Comparison of ENCODE assay signal across 12 cellular contexts in the genomic region with DNA sequence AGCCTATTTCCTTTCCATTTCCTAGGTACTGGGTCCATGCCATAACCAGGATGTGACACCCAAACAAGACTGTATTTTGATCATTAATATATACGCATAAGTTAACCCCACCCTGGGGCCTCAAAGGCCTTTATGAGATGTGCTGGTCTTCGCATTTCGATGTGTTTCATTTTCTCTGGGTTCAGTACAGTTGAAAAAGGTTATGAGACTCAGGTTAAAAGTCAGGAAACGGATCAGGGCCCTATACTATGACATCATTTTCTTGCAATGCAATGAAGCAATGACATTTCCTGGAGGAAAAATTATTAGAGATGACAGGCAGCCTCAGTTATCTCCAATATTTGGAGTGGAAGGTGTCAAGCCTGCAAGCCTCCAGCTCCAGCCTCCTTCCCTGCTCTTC. TPM values are rescaled to one million over a fixed set of nuclear protein-coding genes. Genes with fewer than 3 reads are reported as not detected.
A peak's percentile ranks its signal among the peaks of the same experiment; 100 is the strongest.
DNase-seq lines count a peak whose midpoint lies in the region; ATAC-seq and TF ChIP-seq lines count a peak whose summit lies in the region.
"Had no signal": no experiment of that assay in that cellular context is flagged by ENCODE, and none has a peak within 500 bp of the region (broad histone marks: within the 10 kb centered on the region; RNA-seq: fewer than 3 reads in every experiment).

No MANE protein-coding gene starts in this region.

- H3K9me3 ChIP-seq in mammary epithelial cell (replicated peaks; ENCODE audit: insufficient read depth, low read length) = no peaks in the 10 kb centered on the region
- H3K9me3 ChIP-seq in lung (ENCODE audit: control insufficient read depth in 2 of 2, insufficient read depth in 1 of 2, low read length in 1 of 2) = no peaks in the 10 kb centered on the region
- H3K9me3 ChIP-seq in tibial nerve = no peaks in the 10 kb centered on the region

- TF ChIP-seq CTCF in mammary epithelial cell (conservative IDR thresholded peaks at IDR 0.05 in 1 of 2, IDR thresholded peaks at IDR 0.05 in 1 of 2; ENCODE audit: extremely low read depth in 1 of 2, insufficient read depth in 1 of 2, low read depth in 1 of 2, low read length in 2 of 2) (no peak), lung (IDR thresholded peaks at IDR 0.05; ENCODE audit: control extremely low read depth, extremely low read depth) (no peak), tibial nerve (IDR thresholded peaks at IDR 0.05) (no peak)

- no peaks in the 10 kb centered on the region for H3K79me2 ChIP-seq in mammary epithelial cell (ENCODE audit: insufficient read depth, low read length)

- CTCF ChIA-PET in mammary epithelial cell (lab: Charles Lee; ENCODE audit: low non-redundant PET) = no interaction called here

- DNase-seq in mammary epithelial cell (no peak), lung (ENCODE audit: low spot score) (no peak), tibial nerve (ENCODE audit: low spot score in 2 of 2) (no peak)
- no peak for DNase-seq in activated naive CD8-positive, alpha-beta T cell treated with anti-CD3 and anti-CD28 coated beads for 36 hours
- DNase-seq in stimulated activated CD4-positive, alpha-beta T cell treated with anti-CD3 and anti-CD28 coated beads, Interleukin-1b, Interleukin-23, amount 100 ng/mL, for 48 hours = no peak
- DNase-seq: activated CD4-positive, CD25-positive, alpha-beta regulatory T cell treated with anti-CD3 and anti-CD28 coated beads, Interleukin-2, amount 50 U/mL, for 72 hours; DND-41; left colon; NCI-H1436 had no signal

- intact Hi-C loops in mammary epithelial cell (cut with micrococcal nuclease) = loop anchor here (10.0 kb wide), 1 partner anchor 160 kb away; a partner anchor contains a TSS

- BruUV-seq in mammary epithelial cell (replicated peaks; lab: Mats Ljungman, UMichigan) = no TSS peak

- H3K27ac Mint-ChIP-seq in activated naive CD8-positive, alpha-beta T cell treated with anti-CD3 and anti-CD28 coated beads for 36 hours = no peak overlapping the region

- ATAC-seq in lung (ENCODE audit: insufficient read depth, low FRiP score) (no peak), HG02870 (IDR thresholded peaks at IDR 0.05; ENCODE audit: unreplicated experiment) (no peak)
- ATAC-seq: left colon had no signal

- no peak overlapping the region for H2AFZ ChIP-seq in mammary epithelial cell (ENCODE audit: low read depth, low read length)

- H3K27me3 ChIP-seq in mammary epithelial cell (ENCODE audit: insufficient read depth, low read length) (no peaks in the 10 kb centered on the region), lung (ENCODE audit: control insufficient read depth, insufficient read depth) (no peaks in the 10 kb centered on the region), tibial nerve (no peaks in the 10 kb centered on the region)

- no peak for TF ChIP-seq POLR2A in tibial nerve (IDR thresholded peaks at IDR 0.05)

- TF ChIP-seq EP300 in Ishikawa (IDR thresholded peaks at IDR 0.05; ENCODE audit: borderline replicate concordance) (no peak), tibial nerve (IDR thresholded peaks at IDR 0.05) (no peak)

- H3K36me3 Mint-ChIP-seq in activated naive CD8-positive, alpha-beta T cell treated with anti-CD3 and anti-CD28 coated beads for 36 hours = no peaks in the 10 kb centered on the region

- WGBS in mammary epithelial cell (ENCODE audit: low coverage, missing lambda C conversion rate) = 84% methylated on average over 4 of the region's 4 CpGs
- 63 to 65% methylated on average over 4 of the region's 4 CpGs for WGBS in lung, 2 donors
- 28 to 30% methylated on average over 4 of the region's 4 CpGs for WGBS in tibial nerve, 2 donors

- no peaks in the 10 kb centered on the region for H4K20me1 ChIP-seq in mammary epithelial cell (ENCODE audit: insufficient read depth, low read length)

- H3K4me1 Mint-ChIP-seq in activated naive CD8-positive, alpha-beta T cell treated with anti-CD3 and anti-CD28 coated beads for 36 hours = peaks cover 24% of the 10 kb centered on the region

- no peak overlapping the region for H3K4me2 ChIP-seq in mammary epithelial cell (ENCODE audit: insufficient read depth, low read depth, low read length)

- no peak for TF ChIP-seq RAD21 in Ishikawa (IDR thresholded peaks at IDR 0.05; ENCODE audit: low read depth)

- H3K9ac ChIP-seq in mammary epithelial cell (ENCODE audit: insufficient read depth, low read length) = no peak overlapping the region

- H3K27ac ChIP-seq in mammary epithelial cell (ENCODE audit: insufficient read depth, low read depth, low read length) = peak overlapping the region; percentile 56
- H3K27ac ChIP-seq in lung (ENCODE audit: low read depth in 1 of 2, low read length in 1 of 2) = peak overlapping the region; percentile 41 to 86
- peak overlapping the region in 3 of 4 donors; percentile 49 to 83 (median 77) for H3K27ac ChIP-seq in tibial nerve

- no peaks in the 10 kb centered on the region for H3K9me3 Mint-ChIP-seq in activated naive CD8-positive, alpha-beta T cell treated with anti-CD3 and anti-CD28 coated beads for 36 hours

- in situ Hi-C loops in mammary epithelial cell (cut with MboI; ENCODE audit: low sequenced_read_pairs in 2 of 2) = no loop called here

- H3K36me3 ChIP-seq in mammary epithelial cell (ENCODE audit: insufficient read depth, low read length) (no peaks in the 10 kb centered on the region), lung (ENCODE audit: control insufficient read depth in 2 of 2, insufficient read depth in 2 of 2, low read length in 2 of 2) (no peaks in the 10 kb centered on the region), tibial nerve (no peaks in the 10 kb centered on the region)

- dilution Hi-C loops in mammary epithelial cell (cut with HindIII; ENCODE audit: low sequenced_read_pairs) = no loop called here

- peaks cover 25% of the 10 kb centered on the region for H3K4me1 ChIP-seq in mammary epithelial cell (ENCODE audit: insufficient read depth, low read length)
- peaks cover 4 to 8% of the 10 kb centered on the region in 2 donors for H3K4me1 ChIP-seq in lung (ENCODE audit: control insufficient read depth in 2 of 2, insufficient read depth in 2 of 2, low read length in 2 of 2)
- H3K4me1 ChIP-seq in tibial nerve = peaks cover 0 to 54% (median 15%) of the 10 kb centered on the region in 4 donors

- H3K4me3 Mint-ChIP-seq in activated naive CD8-positive, alpha-beta T cell treated with anti-CD3 and anti-CD28 coated beads for 36 hours = no peak overlapping the region

- H3K27me3 Mint-ChIP-seq in activated naive CD8-positive, alpha-beta T cell treated with anti-CD3 and anti-CD28 coated beads for 36 hours = peaks cover 5% of the 10 kb centered on the region

- no peak overlapping the region for H3K4me3 ChIP-seq in mammary epithelial cell (replicated peaks in 1 of 3; ENCODE audit: insufficient read depth in 1 of 3, low read depth in 2 of 3, low read length in 3 of 3)
- H3K4me3 ChIP-seq in lung = no peak overlapping the region
- H3K4me3 ChIP-seq in tibial nerve = no peak overlapping the region

TF ChIP-seq in Ishikawa, 13 proteins besides CTCF, POLR2A, EP300 and RAD21:
- TF ChIP-seq CEBPB (IDR thresholded peaks at IDR 0.05) = peak; percentile 39; the same call in 1 of the 2 replicates
- no peak for TF ChIP-seq NFIC (IDR thresholded peaks at IDR 0.05)
- TF ChIP-seq TCF12 (IDR thresholded peaks at IDR 0.05; ENCODE audit: low read depth) = no peak
- no peak for TF ChIP-seq TAF1 (IDR thresholded peaks at IDR 0.05; ENCODE audit: low read depth)
- no peak for TF ChIP-seq YY1 (IDR thresholded peaks at IDR 0.05; ENCODE audit: low read depth)
- TF ChIP-seq, protein P1, sequence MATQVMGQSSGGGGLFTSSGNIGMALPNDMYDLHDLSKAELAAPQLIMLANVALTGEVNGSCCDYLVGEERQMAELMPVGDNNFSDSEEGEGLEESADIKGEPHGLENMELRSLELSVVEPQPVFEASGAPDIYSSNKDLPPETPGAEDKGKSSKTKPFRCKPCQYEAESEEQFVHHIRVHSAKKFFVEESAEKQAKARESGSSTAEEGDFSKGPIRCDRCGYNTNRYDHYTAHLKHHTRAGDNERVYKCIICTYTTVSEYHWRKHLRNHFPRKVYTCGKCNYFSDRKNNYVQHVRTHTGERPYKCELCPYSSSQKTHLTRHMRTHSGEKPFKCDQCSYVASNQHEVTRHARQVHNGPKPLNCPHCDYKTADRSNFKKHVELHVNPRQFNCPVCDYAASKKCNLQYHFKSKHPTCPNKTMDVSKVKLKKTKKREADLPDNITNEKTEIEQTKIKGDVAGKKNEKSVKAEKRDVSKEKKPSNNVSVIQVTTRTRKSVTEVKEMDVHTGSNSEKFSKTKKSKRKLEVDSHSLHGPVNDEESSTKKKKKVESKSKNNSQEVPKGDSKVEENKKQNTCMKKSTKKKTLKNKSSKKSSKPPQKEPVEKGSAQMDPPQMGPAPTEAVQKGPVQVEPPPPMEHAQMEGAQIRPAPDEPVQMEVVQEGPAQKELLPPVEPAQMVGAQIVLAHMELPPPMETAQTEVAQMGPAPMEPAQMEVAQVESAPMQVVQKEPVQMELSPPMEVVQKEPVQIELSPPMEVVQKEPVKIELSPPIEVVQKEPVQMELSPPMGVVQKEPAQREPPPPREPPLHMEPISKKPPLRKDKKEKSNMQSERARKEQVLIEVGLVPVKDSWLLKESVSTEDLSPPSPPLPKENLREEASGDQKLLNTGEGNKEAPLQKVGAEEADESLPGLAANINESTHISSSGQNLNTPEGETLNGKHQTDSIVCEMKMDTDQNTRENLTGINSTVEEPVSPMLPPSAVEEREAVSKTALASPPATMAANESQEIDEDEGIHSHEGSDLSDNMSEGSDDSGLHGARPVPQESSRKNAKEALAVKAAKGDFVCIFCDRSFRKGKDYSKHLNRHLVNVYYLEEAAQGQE (IDR thresholded peaks at IDR 0.05; ENCODE audit: low read depth) = no peak
- TF ChIP-seq, protein P2, sequence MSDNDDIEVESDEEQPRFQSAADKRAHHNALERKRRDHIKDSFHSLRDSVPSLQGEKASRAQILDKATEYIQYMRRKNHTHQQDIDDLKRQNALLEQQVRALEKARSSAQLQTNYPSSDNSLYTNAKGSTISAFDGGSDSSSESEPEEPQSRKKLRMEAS (IDR thresholded peaks at IDR 0.05) = 0 out of 2 replicates have a peak, but pooled peaks have one; percentile 2
- TF ChIP-seq TEAD4 (IDR thresholded peaks at IDR 0.05) = peak; percentile 64

RNA-seq across cellular contexts. Expression of a gene that starts 31.7 kb away (rescaled TPM):
- total RNA-seq in mammary epithelial cell = not detected
- polyA plus RNA-seq in mammary epithelial cell = not detected
- not detected for polyA minus RNA-seq in mammary epithelial cell
- total RNA-seq in lung = 10 to 100 TPM; 11.5 to 16.5 TPM
- 1 to 10 TPM; 1.5 to 4.6 TPM for polyA plus RNA-seq in lung
- total RNA-seq in tibial nerve = not detected
- not detected for total RNA-seq in activated naive CD8-positive, alpha-beta T cell treated with anti-CD3 and anti-CD28 coated beads for 36 hours
- total RNA-seq: left colon, OCI-LY7 had no signal

Comparison
In these comparisons a context has a peak if more than half of its experiments do, and no peak if none do; other contexts are left out.
1. RNA of a gene that starts 31.7 kb away (total RNA-seq): 11.5 to 16.5 TPM in lung; not detected in mammary epithelial cell, not detected in tibial nerve and not detected in activated naive CD8-positive, alpha-beta T cell treated with anti-CD3 and anti-CD28 coated beads for 36 hours; every median in the first group is over 10 times any median in the second.
2. Peak in every context shown above with its lines, with median percentiles within 50 percentile points of each other: H3K27ac ChIP-seq.